ENCODE assay signal across 9 cellular contexts in the genomic region with DNA sequence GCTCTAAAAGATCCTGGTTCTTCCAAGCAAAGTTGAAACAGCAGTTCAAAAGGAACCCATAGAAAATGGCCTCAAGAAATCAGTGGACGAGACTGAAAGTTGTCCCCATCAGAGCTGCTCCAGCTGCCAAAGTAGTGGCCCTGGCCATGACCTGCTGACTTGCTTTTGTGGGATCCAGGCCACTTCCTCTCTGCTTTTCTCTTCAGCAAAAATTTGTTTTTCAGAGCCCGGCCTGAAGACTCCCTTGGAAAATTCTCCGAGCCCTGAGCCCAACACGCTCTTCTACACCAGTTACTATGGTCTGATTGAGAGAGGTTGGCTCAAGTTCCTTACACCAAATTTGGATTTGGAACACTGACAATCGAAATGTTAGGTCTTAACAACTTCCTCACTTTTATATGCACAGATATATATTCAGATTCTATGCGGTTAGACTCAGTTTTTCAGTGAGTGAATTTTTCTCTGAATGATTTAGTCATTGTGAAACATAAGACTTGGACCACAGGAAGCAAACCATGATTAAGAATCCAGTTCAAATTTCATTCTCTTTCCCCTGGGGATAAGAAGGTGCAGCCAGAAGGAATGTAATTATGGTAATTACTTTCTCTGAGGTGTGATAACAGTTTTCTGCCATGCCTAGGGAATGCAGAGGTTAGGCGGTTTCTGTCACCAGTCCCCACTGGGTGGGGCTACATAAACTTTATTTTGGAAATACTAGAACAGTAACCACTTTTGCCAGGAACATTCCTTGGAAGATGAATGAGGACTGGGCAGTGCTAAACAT.
A peak's percentile ranks its signal among the peaks of the same experiment; 100 is the strongest.
DNase-seq lines count a peak whose midpoint lies in the region; ATAC-seq, FAIRE-seq and TF ChIP-seq lines count a peak whose summit lies in the region.
"Had no signal": no experiment of that assay in that cellular context is flagged by ENCODE, and none has a peak within 500 bp of the region (broad histone marks: within the 10 kb centered on the region; RNA-seq: fewer than 3 reads in every experiment).

No MANE protein-coding gene starts in this region.

- peak overlapping the region; percentile 66 for H3K27ac Mint-ChIP-seq in CD8-positive, alpha-beta T cell
- no peak overlapping the region for H3K27ac Mint-ChIP-seq in activated CD4-positive, alpha-beta T cell treated with anti-CD3 and anti-CD28 coated beads, Interleukin-2, amount 10 ng/mL, durations not matched to agents 24 days and 14 days

- CTCF ChIA-PET in CD8-positive, alpha-beta T cell (lab: Charles Lee): interaction anchor here (0.9 to 3.4 kb wide), 3 partner anchors 67 to 132 kb away, joined by 3 to 16 read pairs (median 5); no protein-coding TSS in a partner anchor

- H3K4me1 Mint-ChIP-seq in CD8-positive, alpha-beta T cell (ENCODE audit: low read depth): no peaks in the 10 kb centered on the region
- peaks cover 8% of the 10 kb centered on the region for H3K4me1 Mint-ChIP-seq in activated CD4-positive, alpha-beta T cell treated with anti-CD3 and anti-CD28 coated beads, Interleukin-2, amount 10 ng/mL, durations not matched to agents 24 days and 14 days

- POLR2A ChIA-PET in CD8-positive, alpha-beta T cell (lab: Charles Lee): no interaction called here

- no peak for ATAC-seq in CD8-positive, alpha-beta T cell
- peak; percentile 67 for ATAC-seq in GM21786 (IDR thresholded peaks at IDR 0.05; ENCODE audit: unreplicated experiment)

- no peaks in the 10 kb centered on the region for H3K9me3 ChIP-seq in CD8-positive, alpha-beta T cell (ENCODE audit: low read length)
- no peaks in the 10 kb centered on the region for H3K9me3 ChIP-seq in SK-N-MC (ENCODE audit: low read depth, low read length)
- H3K9me3 ChIP-seq in kidney (ENCODE audit: control insufficient read depth in 1 of 2, low read length in 2 of 2): no peaks in the 10 kb centered on the region
- H3K9me3 ChIP-seq in prostate gland: no peaks in the 10 kb centered on the region

- H3K27ac ChIP-seq in CD8-positive, alpha-beta T cell (ENCODE audit: low read depth, low read length): no peak overlapping the region
- peak overlapping the region; percentile 34; the same call in 1 of the 2 replicates for H3K27ac ChIP-seq in SK-N-MC
- no peak overlapping the region for H3K27ac ChIP-seq in kidney (ENCODE audit: low read depth in 2 of 2, low read length in 2 of 2)
- peak overlapping the region in 1 of 2 donors; percentile 32 for H3K27ac ChIP-seq in prostate gland

- no peaks in the 10 kb centered on the region for H3K4me1 ChIP-seq in CD8-positive, alpha-beta T cell (ENCODE audit: insufficient read depth, low read length)
- H3K4me1 ChIP-seq in kidney (ENCODE audit: control insufficient read depth in 1 of 2, insufficient read depth in 1 of 2, low read depth in 1 of 2, low read length in 2 of 2) (peaks cover 8 to 17% of the 10 kb centered on the region in 2 donors), prostate gland (replicated peaks) (peaks cover 3% of the 10 kb centered on the region)

- H3K36me3 Mint-ChIP-seq in CD8-positive, alpha-beta T cell: peaks cover 67% of the 10 kb centered on the region
- H3K36me3 Mint-ChIP-seq in activated CD4-positive, alpha-beta T cell treated with anti-CD3 and anti-CD28 coated beads, Interleukin-2, amount 10 ng/mL, durations not matched to agents 24 days and 14 days (ENCODE audit: low read depth): peaks cover 23% of the 10 kb centered on the region
- H3K36me3 Mint-ChIP-seq: activated naive CD8-positive, alpha-beta T cell had no signal

- no peak for FAIRE-seq in kidney (lab: Jason Lieb, UNC)

- 49% methylated on average over 7 of the region's 7 CpGs for WGBS in prostate gland

- intact Hi-C loops in CD8-positive, alpha-beta T cell (cut with DNase I, micrococcal nuclease): loop anchor here in 1 of 2 experiments (10.0 kb wide), 1 partner anchor 117 kb away; no protein-coding TSS in a partner anchor
- intact Hi-C loops in kidney (cut with DNase I): no loop called here
- intact Hi-C loops in activated CD4-positive, alpha-beta T cell treated with anti-CD3 and anti-CD28 coated beads, Interleukin-2, amount 10 ng/mL, durations not matched to agents 24 days and 14 days (cut with micrococcal nuclease): no loop called here
- intact Hi-C loops in prostate gland (cut with DNase I): loop anchor here (5.0 kb wide), 1 partner anchor 830 kb away; no protein-coding TSS in a partner anchor

- no peak overlapping the region for H3K4me3 ChIP-seq in CD8-positive, alpha-beta T cell (ENCODE audit: low read depth, low read length)
- H3K4me3 ChIP-seq in SK-N-MC: peak overlapping the region; percentile 7; the same call in 1 of the 2 replicates
- no peak overlapping the region for H3K4me3 ChIP-seq in kidney (ENCODE audit: low read length in 2 of 2)
- no peak overlapping the region for H3K4me3 ChIP-seq in prostate gland

- no peak for DNase-seq in CD8-positive, alpha-beta T cell
- DNase-seq in SK-N-MC (ENCODE audit: low read depth, low spot score): peak; percentile 70
- peak; percentile 87 for DNase-seq in kidney
- DNase-seq in activated CD4-positive, alpha-beta T cell treated with anti-CD3 and anti-CD28 coated beads, Interleukin-2, amount 10 ng/mL, durations not matched to agents 24 days and 14 days: no peak
- no peak for DNase-seq in prostate gland (ENCODE audit: low spot score)
- no peak for DNase-seq in RKO (ENCODE audit: low spot score)
- no peak for DNase-seq in NCI-H2196 treated with DMSO at 0.1 percent for 48 hours (lab: John Stamatoyannopoulos, UW; ENCODE audit: unreplicated experiment)

- TF ChIP-seq CTCF in CD8-positive, alpha-beta T cell (IDR thresholded peaks at IDR 0.05): no peak
- TF ChIP-seq CTCF in kidney (IDR thresholded peaks at IDR 0.05; ENCODE audit: borderline replicate concordance, extremely low read depth, insufficient read depth): no peak
- no peak for TF ChIP-seq CTCF in prostate gland (IDR thresholded peaks at IDR 0.05)

- peaks cover 16% of the 10 kb centered on the region for H3K36me3 ChIP-seq in CD8-positive, alpha-beta T cell (ENCODE audit: insufficient read depth, low read length)
- H3K36me3 ChIP-seq in SK-N-MC (ENCODE audit: insufficient read depth, low read length) (no peaks in the 10 kb centered on the region), kidney (ENCODE audit: control insufficient read depth in 1 of 2, insufficient read depth in 2 of 2, low read length in 2 of 2) (peaks cover 2 to 50% of the 10 kb centered on the region in 2 donors), prostate gland (no peaks in the 10 kb centered on the region)

- H3K27me3 Mint-ChIP-seq in CD8-positive, alpha-beta T cell (ENCODE audit: low read depth): no peaks in the 10 kb centered on the region
- H3K27me3 Mint-ChIP-seq in activated CD4-positive, alpha-beta T cell treated with anti-CD3 and anti-CD28 coated beads, Interleukin-2, amount 10 ng/mL, durations not matched to agents 24 days and 14 days: no peaks in the 10 kb centered on the region
- H3K27me3 Mint-ChIP-seq: activated naive CD8-positive, alpha-beta T cell had no signal

- TF ChIP-seq POLR2A in prostate gland (IDR thresholded peaks at IDR 0.05): no peak

- no peak overlapping the region for H3K4me3 Mint-ChIP-seq in CD8-positive, alpha-beta T cell
- H3K4me3 Mint-ChIP-seq in activated CD4-positive, alpha-beta T cell treated with anti-CD3 and anti-CD28 coated beads, Interleukin-2, amount 10 ng/mL, durations not matched to agents 24 days and 14 days: no peak overlapping the region
- H3K4me3 Mint-ChIP-seq: activated naive CD8-positive, alpha-beta T cell had no signal

- no peaks in the 10 kb centered on the region for H3K9me3 Mint-ChIP-seq in CD8-positive, alpha-beta T cell
- no peaks in the 10 kb centered on the region for H3K9me3 Mint-ChIP-seq in activated CD4-positive, alpha-beta T cell treated with anti-CD3 and anti-CD28 coated beads, Interleukin-2, amount 10 ng/mL, durations not matched to agents 24 days and 14 days

- H3K9ac ChIP-seq in SK-N-MC (ENCODE audit: insufficient read length) (no peak overlapping the region), kidney (ENCODE audit: low read length in 2 of 2) (no peak overlapping the region)

- H3K27me3 ChIP-seq in CD8-positive, alpha-beta T cell (ENCODE audit: insufficient read depth, low read length): no peaks in the 10 kb centered on the region
- no peaks in the 10 kb centered on the region for H3K27me3 ChIP-seq in prostate gland (replicated peaks; ENCODE audit: insufficient read depth)

Comparison
In these comparisons a context has a peak if more than half of its experiments do, and no peak if none do; other contexts are left out.
1. DNase-seq: peak in SK-N-MC (single experiment) and kidney (single experiment); none in CD8-positive, alpha-beta T cell (0 of 7), activated CD4-positive, alpha-beta T cell treated with anti-CD3 and anti-CD28 coated beads, Interleukin-2, amount 10 ng/mL, durations not matched to agents 24 days and 14 days (single experiment), prostate gland (single experiment), RKO (single experiment) and NCI-H2196 treated with DMSO at 0.1 percent for 48 hours (single experiment).